Comparison of ENCODE assay signal across 17 cellular contexts in genomic region chr17:58184308-58184985, GRCh38. TPM values are rescaled to one million over a fixed set of nuclear protein-coding genes. Genes with fewer than 3 reads are reported as not detected.
A peak's percentile ranks its signal among the peaks of the same experiment; 100 is the strongest.
DNase-seq lines count a peak whose midpoint lies in the region; ATAC-seq, FAIRE-seq and TF ChIP-seq lines count a peak whose summit lies in the region.
"Had no signal": no experiment of that assay in that cellular context is flagged by ENCODE, and none has a peak within 500 bp of the region (broad histone marks: within the 10 kb centered on the region; RNA-seq: fewer than 3 reads in every experiment).

No MANE protein-coding gene starts in this region.

- H3K4me1 ChIP-seq in GM23248 (ENCODE audit: insufficient read depth) (no peaks in the 10 kb centered on the region), astrocyte (ENCODE audit: insufficient read depth, low read length) (peaks cover 8% of the 10 kb centered on the region), tibial artery (peaks cover 0 to under 1% (median 0%) of the 10 kb centered on the region in 4 donors)
- H3K4me1 ChIP-seq: prostate gland had no signal

- H3K9me2 ChIP-seq in GM23248 (ENCODE audit: insufficient read depth): no peaks in the 10 kb centered on the region

- in situ Hi-C loops in GM23248 (cut with MboI): no loop called here

- H3K36me3 Mint-ChIP-seq in astrocyte (ENCODE audit: low read depth, unreplicated experiment) (no peaks in the 10 kb centered on the region), immature natural killer cell (no peaks in the 10 kb centered on the region)
- H3K36me3 Mint-ChIP-seq in naive thymus-derived CD8-positive, alpha-beta T cell: no peaks in the 10 kb centered on the region

- ATAC-seq in GM21786 (IDR thresholded peaks at IDR 0.05; ENCODE audit: unreplicated experiment): no peak
- ATAC-seq in naive thymus-derived CD8-positive, alpha-beta T cell: no peak

- H3K4me2 ChIP-seq in GM23248 (ENCODE audit: unreplicated experiment) (no peak overlapping the region), astrocyte (ENCODE audit: low read length) (no peak overlapping the region)

- no peaks in the 10 kb centered on the region for H3K36me3 ChIP-seq in GM23248 (ENCODE audit: low read depth)
- H3K36me3 ChIP-seq in MG63: no peaks in the 10 kb centered on the region
- H3K36me3 ChIP-seq in astrocyte (ENCODE audit: insufficient read depth, low read length): no peaks in the 10 kb centered on the region
- H3K36me3 ChIP-seq in tibial artery: no peaks in the 10 kb centered on the region
- H3K36me3 ChIP-seq: cardiac muscle cell, prostate gland had no signal

- H4K20me1 ChIP-seq in GM23248 (ENCODE audit: insufficient read depth) (no peaks in the 10 kb centered on the region), astrocyte (ENCODE audit: insufficient read depth, low read length) (no peaks in the 10 kb centered on the region)

- no peak for FAIRE-seq in astrocyte (lab: Jason Lieb, UNC)

- POLR2A ChIA-PET in naive thymus-derived CD8-positive, alpha-beta T cell (lab: Charles Lee): no interaction called here

- H3K4me1 Mint-ChIP-seq in astrocyte (ENCODE audit: low read depth, unreplicated experiment) (no peaks in the 10 kb centered on the region), immature natural killer cell (peaks cover 0 to 3% of the 10 kb centered on the region in 2 donors)
- H3K4me1 Mint-ChIP-seq in naive thymus-derived CD8-positive, alpha-beta T cell: peaks cover 4 to 7% (median 6%) of the 10 kb centered on the region in 4 donors

- H3K9me3 ChIP-seq in GM23248 (ENCODE audit: low read depth): no peaks in the 10 kb centered on the region
- no peaks in the 10 kb centered on the region for H3K9me3 ChIP-seq in MG63
- H3K9me3 ChIP-seq in astrocyte (ENCODE audit: insufficient read depth, low read depth, low read length): no peaks in the 10 kb centered on the region
- no peaks in the 10 kb centered on the region for H3K9me3 ChIP-seq in tibial artery
- H3K9me3 ChIP-seq: prostate gland had no signal

- intact Hi-C loops in tibial artery (cut with DNase I; ENCODE audit: low total_unique reads): no loop called here

- no peaks in the 10 kb centered on the region for H3F3A ChIP-seq in GM23248 (ENCODE audit: insufficient read depth)

- no peak overlapping the region for H3K4me3 ChIP-seq in GM23248
- H3K4me3 ChIP-seq in MG63: no peak overlapping the region
- H3K4me3 ChIP-seq in astrocyte (ENCODE audit: insufficient read depth, low read depth, low read length): no peak overlapping the region
- H3K4me3 ChIP-seq in tibial artery: no peak overlapping the region
- H3K4me3 ChIP-seq: cardiac muscle cell, lung, prostate gland had no signal

- H2AFZ ChIP-seq in GM23248: no peak overlapping the region
- no peak overlapping the region for H2AFZ ChIP-seq in astrocyte (ENCODE audit: low read depth, low read length)

- H3K79me2 ChIP-seq in GM23248 (ENCODE audit: insufficient read depth): no peaks in the 10 kb centered on the region
- H3K79me2 ChIP-seq in astrocyte (ENCODE audit: insufficient read depth, low read length): no peaks in the 10 kb centered on the region

- H3K9ac ChIP-seq in GM23248 (no peak overlapping the region), astrocyte (ENCODE audit: low read length) (no peak overlapping the region)

- no peaks in the 10 kb centered on the region; the same call in 1 of the 2 replicates for H3K27me3 ChIP-seq in GM23248 (replicated peaks; ENCODE audit: insufficient read depth)
- no peaks in the 10 kb centered on the region for H3K27me3 ChIP-seq in MG63
- peaks cover 5% of the 10 kb centered on the region for H3K27me3 ChIP-seq in astrocyte (ENCODE audit: insufficient read depth, low read length)
- peaks cover 0 to 21% of the 10 kb centered on the region in 2 donors for H3K27me3 ChIP-seq in tibial artery
- H3K27me3 ChIP-seq: cardiac muscle cell had no signal

- no peak overlapping the region for H3K27ac Mint-ChIP-seq in astrocyte (ENCODE audit: unreplicated experiment)
- no peak overlapping the region for H3K27ac Mint-ChIP-seq in naive thymus-derived CD8-positive, alpha-beta T cell
- H3K27ac Mint-ChIP-seq in immature natural killer cell: no peak overlapping the region

- H3K27ac ChIP-seq in GM23248 (no peak overlapping the region), astrocyte (ENCODE audit: low read depth, low read length) (no peak overlapping the region), tibial artery (no peak overlapping the region)
- H3K27ac ChIP-seq: cardiac muscle cell, prostate gland had no signal

- peak; percentile 60 for DNase-seq in GM23248
- peak; percentile 64 for DNase-seq in MG63
- DNase-seq in astrocyte (ENCODE audit: low read depth): peak; percentile 81
- peak; percentile 61 for DNase-seq in left kidney (ENCODE audit: low read depth, low spot score)
- DNase-seq in naive thymus-derived CD8-positive, alpha-beta T cell: no peak
- DNase-seq in tibial artery: no peak
- DNase-seq in immature natural killer cell: no peak
- DNase-seq: DMS79, foreskin melanocyte, GOT3, NCI-H2107, T-helper 2 cell had no signal

- TF ChIP-seq CTCF in astrocyte (IDR thresholded peaks at IDR 0.05; ENCODE audit: insufficient read depth, low read depth, low read length) (no peak), tibial artery (IDR thresholded peaks at IDR 0.05) (no peak)

- no peak overlapping the region for H3K4me3 Mint-ChIP-seq in astrocyte (ENCODE audit: unreplicated experiment)
- H3K4me3 Mint-ChIP-seq in naive thymus-derived CD8-positive, alpha-beta T cell: no peak overlapping the region
- no peak overlapping the region for H3K4me3 Mint-ChIP-seq in immature natural killer cell

- H3K9me3 Mint-ChIP-seq in astrocyte (ENCODE audit: unreplicated experiment) (no peaks in the 10 kb centered on the region), immature natural killer cell (no peaks in the 10 kb centered on the region)
- no peaks in the 10 kb centered on the region for H3K9me3 Mint-ChIP-seq in naive thymus-derived CD8-positive, alpha-beta T cell

- H3K27me3 Mint-ChIP-seq in astrocyte (ENCODE audit: low read depth, unreplicated experiment) (peaks cover 34% of the 10 kb centered on the region), immature natural killer cell (ENCODE audit: low read depth in 3 of 3) (peaks cover 2 to 9% (median 4%) of the 10 kb centered on the region in 3 donors)
- peaks cover 2 to 16% (median 8%) of the 10 kb centered on the region in 5 donors for H3K27me3 Mint-ChIP-seq in naive thymus-derived CD8-positive, alpha-beta T cell

- 42 to 44% methylated on average over 10 of the region's 10 CpGs for WGBS in GM23248 (ENCODE audit: low coverage in 1 of 2, low lambda C conversion rate in 2 of 2, missing lambda C conversion rate in 2 of 2), 2 experiments

RNA-seq across cellular contexts. Expression of gene EPX, which starts 8.1 kb away (rescaled TPM):
- total RNA-seq in GM23248 (2014; rRNA removed; shearing (Covaris generic)): not detected in 2 replicates
- polyA plus RNA-seq in GM23248 (2016; fragmentation: Nextera tagmentation; extraction: Ambion mirVana) (not detected in 2 replicates), immature natural killer cell (not detected)
- total RNA-seq in MG63 (2014; rRNA removed; shearing (Covaris generic); ENCODE audit: low replicate concordance): not detected in 2 replicates
- total RNA-seq in astrocyte: not detected in 2 replicates
- total RNA-seq in naive thymus-derived CD8-positive, alpha-beta T cell: not detected
- not detected for polyA plus RNA-seq in naive thymus-derived CD8-positive, alpha-beta T cell
- total RNA-seq: cardiac muscle cell, prostate gland, ureter had no signal
- polyA plus RNA-seq: cardiac muscle cell had no signal

RNA-seq across cellular contexts. Expression of gene OR4D2, which starts 17.7 kb away (rescaled TPM):
- total RNA-seq in GM23248 (2014; rRNA removed; shearing (Covaris generic)): not detected in 2 replicates
- polyA plus RNA-seq in GM23248 (2016; fragmentation: Nextera tagmentation; extraction: Ambion mirVana) (not detected in 2 replicates), immature natural killer cell (under 1 TPM in 1 of 3 donors, not detected in 2; 0.11 TPM)
- total RNA-seq in MG63 (2014; rRNA removed; shearing (Covaris generic); ENCODE audit: low replicate concordance): not detected in 2 replicates
- total RNA-seq in astrocyte: not detected in 2 replicates
- total RNA-seq in naive thymus-derived CD8-positive, alpha-beta T cell: not detected
- polyA plus RNA-seq in naive thymus-derived CD8-positive, alpha-beta T cell: not detected
- total RNA-seq: cardiac muscle cell, lung, prostate gland, ureter had no signal
- polyA plus RNA-seq: cardiac muscle cell, lung had no signal

RNA-seq across cellular contexts. Expression of gene MKS1, which starts 34.6 kb away (rescaled TPM):
- 10.2 and 15.3 TPM in 2 replicates for total RNA-seq in GM23248 (2014; rRNA removed; shearing (Covaris generic))
- 14.1 and 15.7 TPM in 2 replicates for polyA plus RNA-seq in GM23248 (2016; fragmentation: Nextera tagmentation; extraction: Ambion mirVana)
- 16.8 and 27.4 TPM in 2 replicates for total RNA-seq in MG63 (2014; rRNA removed; shearing (Covaris generic); ENCODE audit: low replicate concordance)
- 12.0 and 12.7 TPM in 2 replicates for total RNA-seq in astrocyte
- total RNA-seq in naive thymus-derived CD8-positive, alpha-beta T cell: 10 to 100 TPM; 23.0 to 28.5 TPM
- 10 to 100 TPM; 10.5 to 14.2 (median 13.0) TPM for polyA plus RNA-seq in naive thymus-derived CD8-positive, alpha-beta T cell
- 1 to 10 TPM; 1.6 to 7.9 (median 6.4) TPM for polyA plus RNA-seq in immature natural killer cell

RNA-seq across cellular contexts. Expression of gene OR4D1, which starts 36.3 kb away (rescaled TPM):
- total RNA-seq in GM23248 (2014; rRNA removed; shearing (Covaris generic)): not detected in 2 replicates
- not detected in 2 replicates for polyA plus RNA-seq in GM23248 (2016; fragmentation: Nextera tagmentation; extraction: Ambion mirVana)
- not detected in 2 replicates for total RNA-seq in MG63 (2014; rRNA removed; shearing (Covaris generic); ENCODE audit: low replicate concordance)
- not detected in 2 replicates for total RNA-seq in astrocyte
- total RNA-seq in naive thymus-derived CD8-positive, alpha-beta T cell: 1 to 10 TPM; 2.6 to 2.9 TPM
- 1 to 10 TPM; 1.6 to 3.0 (median 2.9) TPM for polyA plus RNA-seq in naive thymus-derived CD8-positive, alpha-beta T cell
- polyA plus RNA-seq in immature natural killer cell: 1 to 10 TPM; 1.4 to 2.3 (median 1.4) TPM
- total RNA-seq: cardiac muscle cell, ureter had no signal
- polyA plus RNA-seq: cardiac muscle cell had no signal

RNA-seq across cellular contexts. Expression of gene LPO, which starts 53.9 kb away (rescaled TPM):
- total RNA-seq in GM23248 (2014; rRNA removed; shearing (Covaris generic)): not detected in 2 replicates
- polyA plus RNA-seq in GM23248 (2016; fragmentation: Nextera tagmentation; extraction: Ambion mirVana) (0.11 TPM in 1 of 2 replicates, not detected in the other), immature natural killer cell (under 1 TPM in 2 of 3 donors, not detected in 1; 0.09 to 0.22 TPM)
- not detected in 2 replicates for total RNA-seq in MG63 (2014; rRNA removed; shearing (Covaris generic); ENCODE audit: low replicate concordance)
- total RNA-seq in astrocyte: not detected in 2 replicates
- not detected for total RNA-seq in naive thymus-derived CD8-positive, alpha-beta T cell
- not detected for polyA plus RNA-seq in naive thymus-derived CD8-positive, alpha-beta T cell
- total RNA-seq: cardiac muscle cell, prostate gland, ureter had no signal
- polyA plus RNA-seq: cardiac muscle cell had no signal

Comparison
In these comparisons a context has a peak if more than half of its experiments do, and no peak if none do; other contexts are left out.
1. DNase-seq: peak in GM23248 (single experiment), MG63 (single experiment), astrocyte (single experiment) and left kidney (single experiment); none in naive thymus-derived CD8-positive, alpha-beta T cell (0 of 10), tibial artery (0 of 2) and immature natural killer cell (0 of 3).